In genomic region chr4:155336242-155336641, GRCh38 we compare ENCODE assay signal across 35 cellular contexts.
"Had no signal": no experiment of that assay in that cellular context is flagged by ENCODE, and none has a peak within 500 bp of the region (broad histone marks: within the 10 kb centered on the region; RNA-seq: fewer than 3 reads in every experiment).

No MANE protein-coding gene starts in this region.

- H3K27me3 Mint-ChIP-seq: brain had no signal

- H3K9me3 ChIP-seq: adrenal gland, ascending aorta had no signal

- H3K4me3 Mint-ChIP-seq: activated B cell treated with CpG ODN at 0.5 μM for 24 hours; activated CD4-positive, alpha-beta memory T cell treated with anti-CD3 and anti-CD28 coated beads for 36 hours; activated CD4-positive, alpha-beta T cell treated with anti-CD3 and anti-CD28 coated beads, Interleukin-2, amount 10 ng/mL, durations not matched to agents 24 days and 14 days; activated CD8-positive, alpha-beta T cell treated with anti-CD3 and anti-CD28 coated beads for 36 hours; activated naive CD4-positive, alpha-beta T cell treated with anti-CD3 and anti-CD28 coated beads for 36 hours; activated naive CD8-positive, alpha-beta T cell treated with anti-CD3 and anti-CD28 coated beads for 36 hours; activated T-cell treated with anti-CD3 and anti-CD28 coated beads, Interleukin-2, amount 50 U/mL, for 4 hours; activated T-cell treated with anti-CD3 and anti-CD28 coated beads, Interleukin-2, amount 50 U/mL, for 72 hours; activated T-helper 1 cell treated with anti-CD3 and anti-CD28 coated beads, Interleukin-12 subunit alpha, Interleukin-12 subunit beta, Interleukin-2, Interleukin-4 antibody, amounts not matched to agents 30 ng/mL and 10 ng/mL and 1 ng/mL, durations not matched to agents 14 hours and 24 hours and 36 hours; activated T-helper 17 cell treated with anti-CD3 and anti-CD28 coated beads, Interleukin-2, amount 50 U/mL, for 72 hours; brain; T-helper 2 cell treated with Interferon-gamma antibody and Interleukin-4, amounts not matched to agents 5 μg/mL and 100 μg/mL, for 36 hours had no signal

- H3K27ac Mint-ChIP-seq: activated B cell treated with CpG ODN at 0.5 μM for 24 hours; activated CD4-positive, alpha-beta memory T cell treated with anti-CD3 and anti-CD28 coated beads for 36 hours; activated CD4-positive, alpha-beta T cell treated with anti-CD3 and anti-CD28 coated beads, Interleukin-2, amount 10 ng/mL, durations not matched to agents 24 days and 14 days; activated CD8-positive, alpha-beta T cell treated with anti-CD3 and anti-CD28 coated beads for 36 hours; activated naive CD4-positive, alpha-beta T cell treated with anti-CD3 and anti-CD28 coated beads for 36 hours; activated naive CD4-positive, alpha-beta T cell treated with anti-CD3 and anti-CD28 coated beads, Interleukin-2, amount 50 U/mL, for 72 hours; activated naive CD8-positive, alpha-beta T cell treated with anti-CD3 and anti-CD28 coated beads for 36 hours; activated T-cell treated with anti-CD3 and anti-CD28 coated beads, Interleukin-2, amount 50 U/mL, for 72 hours; activated T-helper 1 cell treated with anti-CD3 and anti-CD28 coated beads, Interleukin-12 subunit alpha, Interleukin-12 subunit beta, Interleukin-2, Interleukin-4 antibody, amounts not matched to agents 30 ng/mL and 10 ng/mL and 1 ng/mL, durations not matched to agents 14 hours and 24 hours and 36 hours; activated T-helper 17 cell treated with anti-CD3 and anti-CD28 coated beads, Interleukin-2, amount 50 U/mL, for 72 hours; brain; T-helper 2 cell treated with Interferon-gamma antibody and Interleukin-4, amounts not matched to agents 5 μg/mL and 100 μg/mL, for 36 hours had no signal

- H3K9me3 Mint-ChIP-seq: activated CD4-positive, alpha-beta memory T cell treated with anti-CD3 and anti-CD28 coated beads for 36 hours; activated CD8-positive, alpha-beta T cell treated with anti-CD3 and anti-CD28 coated beads for 36 hours; activated naive CD4-positive, alpha-beta T cell treated with anti-CD3 and anti-CD28 coated beads for 36 hours; activated naive CD8-positive, alpha-beta T cell treated with anti-CD3 and anti-CD28 coated beads for 36 hours; activated T-helper 1 cell treated with anti-CD3 and anti-CD28 coated beads, Interleukin-12 subunit alpha, Interleukin-12 subunit beta, Interleukin-2, Interleukin-4 antibody, amounts not matched to agents 30 ng/mL and 10 ng/mL and 1 ng/mL, durations not matched to agents 14 hours and 24 hours and 36 hours; T-helper 2 cell treated with Interferon-gamma antibody and Interleukin-4, amounts not matched to agents 5 μg/mL and 100 μg/mL, for 36 hours had no signal

- H3K4me3 ChIP-seq: adrenal gland, ascending aorta, cardiac muscle cell had no signal

- DNase-seq: activated B cell treated with CpG ODN at 0.5 μM for 24 hours; activated CD4-positive, alpha-beta memory T cell treated with anti-CD3 and anti-CD28 coated beads for 36 hours; activated CD4-positive, alpha-beta T cell treated with anti-CD3 and anti-CD28 coated beads for 4 hours; activated CD4-positive, alpha-beta T cell treated with anti-CD3 and anti-CD28 coated beads, Interleukin-2, amount 10 ng/mL, durations not matched to agents 24 days and 14 days; activated CD4-positive, alpha-beta T cell treated with anti-CD3 and anti-CD28 coated beads, Interleukin-2, amount 50 U/mL, for 1 hour; activated CD4-positive, alpha-beta T cell treated with anti-CD3 and anti-CD28 coated beads, Interleukin-2, amount 50 U/mL, for 4 hours; activated CD4-positive, CD25-positive, alpha-beta regulatory T cell treated with anti-CD3 and anti-CD28 coated beads, Interleukin-2, amount 50 U/mL, for 72 hours; activated CD8-positive, alpha-beta memory T cell treated with anti-CD3 and anti-CD28 coated beads, Interleukin-2, amount 50 U/mL, for 4 hours; activated CD8-positive, alpha-beta T cell treated with anti-CD3 and anti-CD28 coated beads for 36 hours; activated effector memory CD4-positive, alpha-beta T cell treated with anti-CD3 and anti-CD28 coated beads, Interleukin-2, amount 50 U/mL, for 16 hours; activated gamma-delta T cell treated with Interleukin-2 at 50 U/mL for 16 hours; activated naive CD4-positive, alpha-beta T cell; activated naive CD4-positive, alpha-beta T cell treated with anti-CD3 and anti-CD28 coated beads for 36 hours; activated naive CD4-positive, alpha-beta T cell treated with anti-CD3 and anti-CD28 coated beads, Interleukin-2, amount 50 U/mL, for 16 hours; activated naive CD8-positive, alpha-beta T cell treated with anti-CD3 and anti-CD28 coated beads for 36 hours; activated T-cell treated with anti-CD3 and anti-CD28 coated beads for 4 hours; activated T-cell treated with anti-CD3 and anti-CD28 coated beads, Interleukin-2, amount 50 U/mL, for 1 hour; activated T-cell treated with anti-CD3 and anti-CD28 coated beads, Interleukin-2, amount 50 U/mL, for 4 hours; activated T-cell treated with anti-CD3 and anti-CD28 coated beads, Interleukin-2, amount 50 U/mL, for 72 hours; adrenal gland; amniotic stem cell; caudate nucleus; T-helper 2 cell; T-helper 9 cell had no signal

- ATAC-seq: activated CD8-positive, alpha-beta T cell treated with anti-CD3 and anti-CD28 coated beads for 36 hours; activated naive CD4-positive, alpha-beta T cell treated with anti-CD3 and anti-CD28 coated beads, Interleukin-2, amount 50 U/mL, for 72 hours; activated T-cell treated with anti-CD3 and anti-CD28 coated beads, Interleukin-2, amount 50 U/mL, for 4 hours; activated T-cell treated with anti-CD3 and anti-CD28 coated beads, Interleukin-2, amount 50 U/mL, for 72 hours; activated T-helper 17 cell treated with anti-CD3 and anti-CD28 coated beads, Interleukin-2, amount 50 U/mL, for 72 hours had no signal

- H3K36me3 ChIP-seq: adrenal gland, ascending aorta, cardiac muscle cell had no signal

- FAIRE-seq: bronchial epithelial cell, colon, TTC549 had no signal

- H3K36me3 Mint-ChIP-seq: activated CD4-positive, alpha-beta memory T cell treated with anti-CD3 and anti-CD28 coated beads for 36 hours; activated naive CD8-positive, alpha-beta T cell treated with anti-CD3 and anti-CD28 coated beads for 36 hours; brain had no signal

- H3K4me1 ChIP-seq: adrenal gland, ascending aorta had no signal

- H3K27ac ChIP-seq: adrenal gland, ascending aorta, cardiac muscle cell, VCaP had no signal

- H3K4me1 Mint-ChIP-seq: activated B cell treated with CpG ODN at 0.5 μM for 24 hours; activated CD4-positive, alpha-beta T cell treated with anti-CD3 and anti-CD28 coated beads, Interleukin-2, amount 10 ng/mL, durations not matched to agents 24 days and 14 days; activated naive CD8-positive, alpha-beta T cell treated with anti-CD3 and anti-CD28 coated beads for 36 hours; activated T-helper 17 cell treated with anti-CD3 and anti-CD28 coated beads, Interleukin-2, amount 50 U/mL, for 72 hours; brain had no signal

- H3K27me3 ChIP-seq: adrenal gland, ascending aorta, cardiac muscle cell had no signal
